ENCODE assay signal across 8 cellular contexts in genomic region chr1:92831368-92831761, GRCh38. TPM values are rescaled to one million over a fixed set of nuclear protein-coding genes. Genes with fewer than 3 reads are reported as not detected.
DNase-seq lines count a peak whose midpoint lies in the region; ATAC-seq and TF ChIP-seq lines count a peak whose summit lies in the region.

No MANE protein-coding gene starts in this region.

- H4K8ac ChIP-seq in H9 (replicated peaks; ENCODE audit: insufficient read length, low read depth, low read length) = no peak overlapping the region

- POLR2A ChIA-PET in A673 (lab: Charles Lee; ENCODE audit: low non-redundant PET) = interaction anchor here (0.6 to 1.0 kb wide), 3 partner anchors 19 to 46 kb away, joined by 3 to 6 read pairs (median 5); partner anchors contain the start of gene EVI5
- POLR2A ChIA-PET in HEK293T (lab: Yijun Ruan, JAX) = interaction anchor here (0.6 to 2.6 kb wide), 27 partner anchors 9 to 836 kb away, joined by 3 to 27 read pairs (median 4); partner anchors contain the start of gene EVI5

- H4K91ac ChIP-seq in H9 (ENCODE audit: insufficient read length, low read depth, low read length) = no peak overlapping the region

- WGBS in H9 (ENCODE audit: extremely low coverage, insufficient read length, low lambda C conversion rate) = no CpG with 5 or more reads among the region's 4 CpGs

- no peak overlapping the region for H2AFZ ChIP-seq in H9 (ENCODE audit: low read length)

- no peak overlapping the region for H3K56ac ChIP-seq in H9 (ENCODE audit: insufficient read length, low read depth, low read length)

- H3K4me1 ChIP-seq in A673 (ENCODE audit: insufficient read depth, low read length, poor library complexity, severe bottlenecking) = peaks cover 20% of the 10 kb centered on the region
- no peaks in the 10 kb centered on the region; the same call in 1 of the 2 replicates for H3K4me1 ChIP-seq in H9 (ENCODE audit: insufficient read depth, low read length)
- peaks cover 14 to 37% of the 10 kb centered on the region in 2 donors for H3K4me1 ChIP-seq in left lung

- H3K27ac ChIP-seq in A673 (ENCODE audit: low read depth, low read length, poor library complexity, severe bottlenecking) (peak overlapping the region; percentile 95), H9 (ENCODE audit: insufficient read length, low read depth, low read length) (no peak overlapping the region), left lung (peak overlapping the region in 1 of 2 donors; percentile 88)

- H2BK15ac ChIP-seq in H9 (ENCODE audit: low read depth, low read length) = no peak overlapping the region

- no peak overlapping the region for H4K5ac ChIP-seq in H9 (ENCODE audit: insufficient read length, low read depth, low read length)

- peak overlapping the region in 2 of 3 experiments; percentile 27 to 86; a peak in 2 of 7 replicates for H3K27ac Mint-ChIP-seq in H9
- no peak overlapping the region for H3K27ac Mint-ChIP-seq in activated naive CD8-positive, alpha-beta T cell
- H3K27ac Mint-ChIP-seq in mesothelial cell of epicardium = peak overlapping the region; percentile 25

- peaks cover 5% of the 10 kb centered on the region for H3K23me2 ChIP-seq in H9 (ENCODE audit: insufficient read length, low read depth, low read length, poor library complexity, severe bottlenecking)

- H3K27me3 ChIP-seq in A673 (replicated peaks; ENCODE audit: insufficient read depth, low read depth, low read length, poor library complexity) = no peaks in the 10 kb centered on the region
- no peaks in the 10 kb centered on the region for H3K27me3 ChIP-seq in H9 (ENCODE audit: insufficient read depth, low read length)
- H3K27me3 ChIP-seq in left lung = no peaks in the 10 kb centered on the region

- H3T11ph ChIP-seq in H9 (ENCODE audit: low read length) = no peak overlapping the region

- H3K36me3 Mint-ChIP-seq in H9 (ENCODE audit: insufficient read depth in 1 of 3, low read depth in 3 of 3) (peaks cover 43 to 45% (median 45%) of the 10 kb centered on the region in 3 experiments), mesothelial cell of epicardium (peaks cover 13% of the 10 kb centered on the region)
- peaks cover 29% of the 10 kb centered on the region for H3K36me3 Mint-ChIP-seq in activated naive CD8-positive, alpha-beta T cell

- BruUV-seq in A673 (replicated peaks; lab: Mats Ljungman, UMichigan) = TSS peak; percentile 89

- H3K36me3 ChIP-seq in A673 (ENCODE audit: insufficient read depth, low read length, poor library complexity, severe bottlenecking) = peaks cover 37% of the 10 kb centered on the region
- peaks cover 3 to 30% of the 10 kb centered on the region in 2 donors for H3K36me3 ChIP-seq in left lung

- H2BK20ac ChIP-seq in H9 (ENCODE audit: low read depth, low read length, poor library complexity, severe bottlenecking) = no peak overlapping the region

- peak overlapping the region; percentile 99 to 100 for H3K4me3 Mint-ChIP-seq in H9
- H3K4me3 Mint-ChIP-seq in activated naive CD8-positive, alpha-beta T cell = peak overlapping the region; percentile 99
- H3K4me3 Mint-ChIP-seq in mesothelial cell of epicardium = peak overlapping the region; percentile 98

- ATAC-seq in GM19324 (IDR thresholded peaks at IDR 0.05; ENCODE audit: low FRiP score, unreplicated experiment) (no peak), left lung (no peak)

- H3K79me2 ChIP-seq in H9 (ENCODE audit: insufficient read depth, low read length) = peaks cover 31% of the 10 kb centered on the region

- no peak overlapping the region for H3K23ac ChIP-seq in H9 (ENCODE audit: insufficient read length, low read depth, low read length)

- no peaks in the 10 kb centered on the region for H4K20me1 ChIP-seq in H9 (ENCODE audit: control insufficient read depth, insufficient read depth, insufficient read length)

- no peak overlapping the region for H3K18ac ChIP-seq in H9 (ENCODE audit: insufficient read length, low read depth, low read length)

- no peak overlapping the region for H2BK5ac ChIP-seq in H9 (ENCODE audit: insufficient read length, low read length)

- H2BK120ac ChIP-seq in H9 (ENCODE audit: low read depth, low read length, poor library complexity, severe bottlenecking) = no peak overlapping the region

- H3K9me3 Mint-ChIP-seq in H9 (peaks cover 3 to 4% of the 10 kb centered on the region in 2 experiments; a peak in 3 of 5 replicates), mesothelial cell of epicardium (no peaks in the 10 kb centered on the region)
- no peaks in the 10 kb centered on the region for H3K9me3 Mint-ChIP-seq in activated naive CD8-positive, alpha-beta T cell (ENCODE audit: low read depth)

- CTCF ChIA-PET in A673 (lab: Charles Lee) = interaction anchor here (0.8 to 1.8 kb wide), 3 partner anchors 12 to 83 kb away, joined by 3 to 10 read pairs (median 3); no protein-coding TSS in a partner anchor
- CTCF ChIA-PET in HEK293T (lab: Yijun Ruan, JAX) = interaction anchor here (0.6 to 1.9 kb wide), 8 partner anchors 13 to 373 kb away, joined by 3 to 6 read pairs (median 3); no protein-coding TSS in a partner anchor

- H2AK5ac ChIP-seq in H9 (ENCODE audit: insufficient read length, low read length) = no peak overlapping the region

- H3K4me2 ChIP-seq in H9 (ENCODE audit: insufficient read depth, insufficient read length, low read length) = no peak overlapping the region

- H3K9me3 ChIP-seq in A673 (ENCODE audit: low read depth, low read length, poor library complexity, severe bottlenecking) (no peaks in the 10 kb centered on the region), H9 (ENCODE audit: control insufficient read depth, low read depth, low read length) (no peaks in the 10 kb centered on the region), left lung (no peaks in the 10 kb centered on the region)

- no peak overlapping the region for H2BK12ac ChIP-seq in H9 (ENCODE audit: insufficient read length, low read depth, low read length)

- TF ChIP-seq CTCF in A673 (conservative IDR thresholded peaks at IDR 0.05; ENCODE audit: low read depth, low read length) = no peak
- TF ChIP-seq CTCF in H9 (conservative IDR thresholded peaks at IDR 0.05) = no peak
- no peak for TF ChIP-seq CTCF in mesothelial cell of epicardium (IDR thresholded peaks at IDR 0.05; ENCODE audit: unreplicated experiment)
- no peak for TF ChIP-seq CTCF in left lung (IDR thresholded peaks at IDR 0.05)

- intact Hi-C loops in A673 (cut with micrococcal nuclease; ENCODE audit: unreplicated experiment) (no loop called here), left lung (cut with DNase I) (no loop called here)

- peaks cover 7% of the 10 kb centered on the region for H3K79me1 ChIP-seq in H9 (ENCODE audit: insufficient read depth, low read depth, low read length, poor library complexity, severe bottlenecking)

- H3K4ac ChIP-seq in H9 (ENCODE audit: low read depth, low read length) = no peak overlapping the region

- H3K9ac ChIP-seq in H9 (ENCODE audit: extremely low read depth, insufficient read length, low read length) = no peak overlapping the region

- H3K4me1 Mint-ChIP-seq in H9 (peaks cover 31 to 34% of the 10 kb centered on the region in 2 experiments), mesothelial cell of epicardium (peaks cover 38% of the 10 kb centered on the region)
- peaks cover 32% of the 10 kb centered on the region for H3K4me1 Mint-ChIP-seq in activated naive CD8-positive, alpha-beta T cell (ENCODE audit: low read depth)

- DNase-seq in A673 (ENCODE audit: low spot score) (no peak), H9 (peak; percentile 41), mesothelial cell of epicardium (ENCODE audit: low spot score in 2 of 2, unreplicated experiment in 2 of 2) (no peak), NAMALWA (ENCODE audit: low spot score) (no peak), HEK293T (ENCODE audit: extremely low spot score) (no peak), left lung (no peak)

- H3K27me3 Mint-ChIP-seq in H9 (ENCODE audit: low read depth) = no peaks in the 10 kb centered on the region
- H3K27me3 Mint-ChIP-seq in activated naive CD8-positive, alpha-beta T cell = no peaks in the 10 kb centered on the region
- H3K27me3 Mint-ChIP-seq in mesothelial cell of epicardium (ENCODE audit: low read depth) = no peaks in the 10 kb centered on the region

- H3K14ac ChIP-seq in H9 (ENCODE audit: insufficient read depth, low read length) = no peak overlapping the region

- H3K4me3 ChIP-seq in A673 (ENCODE audit: low read depth, low read length, poor library complexity, severe bottlenecking) (peak overlapping the region; percentile 94), left lung (peak overlapping the region in 1 of 2 donors; percentile 86)

TF ChIP-seq in HEK293T, 16 proteins besides CTCF, POLR2A, EP300 and RAD21:
- no peak for TF ChIP-seq TARDBP (IDR thresholded peaks at IDR 0.05)
- no peak for TF ChIP-seq SP1 (IDR thresholded peaks at IDR 0.05)
- no peak for TF ChIP-seq HDGF (IDR thresholded peaks at IDR 0.05; ENCODE audit: borderline replicate concordance)
- no peak for TF ChIP-seq SUZ12 (IDR thresholded peaks at IDR 0.05)
- no peak for TF ChIP-seq L3MBTL2 (conservative IDR thresholded peaks at IDR 0.05)
- no peak for TF ChIP-seq FOXM1 (IDR thresholded peaks at IDR 0.05; ENCODE audit: borderline replicate concordance)
- TF ChIP-seq LEF1 (IDR thresholded peaks at IDR 0.05; ENCODE audit: borderline replicate concordance) = no peak
- no peak for TF ChIP-seq ZNF384 (IDR thresholded peaks at IDR 0.05)
- TF ChIP-seq FOXK2 (IDR thresholded peaks at IDR 0.05) = no peak
- TF ChIP-seq ARNT (IDR thresholded peaks at IDR 0.05) = no peak

RNA-seq across cellular contexts. Expression of gene RPL5, which starts 0.5 kb away (rescaled TPM):
- total RNA-seq in A673 (2021) = 1,348 and 1,415 TPM in 2 replicates
- total RNA-seq in H9 (2021) = 1,586 and 1,608 TPM in 2 replicates
- 1,556 to 1,645 TPM (median 1,628 TPM) in 3 replicates for total RNA-seq in mesothelial cell of epicardium
- 100 to 1,000 TPM; 695 to 747 TPM for total RNA-seq in left lung

RNA-seq across cellular contexts. Expression of gene EVI5, which starts 46.5 kb away (rescaled TPM):
- total RNA-seq in A673 (2021) (31.6 and 32.6 TPM in 2 replicates), H9 (2021) (9.7 and 10.5 TPM in 2 replicates), mesothelial cell of epicardium (37.8 to 40.0 TPM (median 39.2 TPM) in 3 replicates), left lung (10 to 100 TPM; 40.3 to 49.7 TPM)
